Comparison of ENCODE assay signal across 1 cellular context in the genomic region with DNA sequence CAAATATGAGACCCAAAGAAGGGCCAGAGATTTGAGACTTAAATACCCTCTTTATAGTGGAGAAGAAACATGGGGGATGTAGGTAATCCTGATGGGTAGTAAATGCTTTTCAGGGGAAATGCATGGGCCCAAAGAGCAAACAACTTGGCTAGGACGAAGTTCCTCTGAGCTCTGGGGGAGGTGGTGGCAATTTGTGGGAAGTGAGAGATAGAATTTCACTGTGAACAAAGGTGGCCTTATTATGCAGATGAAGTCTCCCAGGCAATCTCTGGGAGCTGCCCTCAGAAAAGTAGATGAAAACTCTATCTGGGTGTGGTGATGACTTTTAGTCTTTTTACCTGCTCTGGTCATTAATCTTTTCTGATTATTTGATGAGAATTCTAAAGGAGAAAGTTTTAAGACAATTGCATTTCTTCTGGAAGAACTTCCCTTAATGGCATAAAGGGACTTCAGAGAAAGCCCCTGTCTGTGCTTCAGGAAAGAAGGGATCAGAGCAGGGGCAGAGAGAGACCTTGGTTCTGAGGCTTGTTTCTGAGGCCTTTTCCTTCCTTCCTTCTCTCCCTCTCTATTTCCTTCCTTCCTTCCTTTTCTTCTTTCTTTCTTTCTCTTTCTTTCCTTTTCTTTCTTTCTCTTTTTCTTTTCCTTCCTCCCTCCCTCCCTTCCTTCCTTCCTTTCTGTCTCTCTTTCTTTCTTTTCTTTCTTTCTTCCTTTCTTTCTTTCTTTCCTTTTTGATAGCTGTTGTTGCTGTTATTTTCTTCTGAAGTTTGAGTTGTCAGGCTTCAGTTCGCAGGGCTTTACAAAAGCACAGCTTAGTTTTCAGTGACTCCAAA.
A peak's percentile ranks its signal among the peaks of the same experiment; 100 is the strongest.
TF ChIP-seq lines count a peak whose summit lies in the region.

No MANE protein-coding gene starts in this region.

TF ChIP-seq in H1, 55 proteins besides CTCF, POLR2A, EP300 and RAD21:
- TF ChIP-seq SP2 (IDR thresholded peaks at IDR 0.05; ENCODE audit: low read length), result no peak
- TF ChIP-seq SP1 (IDR thresholded peaks at IDR 0.05; ENCODE audit: low read depth, low read length), result 0 out of 2 replicates have a peak, but pooled peaks have one; percentile 26
- TF ChIP-seq ASH2L (IDR thresholded peaks at IDR 0.05; ENCODE audit: low read length), result peak; percentile 44
- no peak for TF ChIP-seq POLR2AphosphoS5 (IDR thresholded peaks at IDR 0.05; ENCODE audit: low read depth, low read length)
- TF ChIP-seq, protein P1, sequence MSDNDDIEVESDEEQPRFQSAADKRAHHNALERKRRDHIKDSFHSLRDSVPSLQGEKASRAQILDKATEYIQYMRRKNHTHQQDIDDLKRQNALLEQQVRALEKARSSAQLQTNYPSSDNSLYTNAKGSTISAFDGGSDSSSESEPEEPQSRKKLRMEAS (IDR thresholded peaks at IDR 0.05), result no peak
